28 cellular contexts compared by ENCODE assay signal in genomic region chr5:124803617-124804331, GRCh38. TPM values are rescaled to one million over a fixed set of nuclear protein-coding genes. Genes with fewer than 3 reads are reported as not detected.
"Had no signal": no experiment of that assay in that cellular context is flagged by ENCODE, and none has a peak within 500 bp of the region (broad histone marks: within the 10 kb centered on the region; RNA-seq: fewer than 3 reads in every experiment).

No MANE protein-coding gene starts in this region.

- H3K4me3 ChIP-seq: pancreas, prostate gland, right lobe of liver, sigmoid colon, smooth muscle cell, spleen, suprapubic skin, testis, tibial artery, transverse colon, upper lobe of right lung, uterus had no signal

- DNase-seq: naive thymus-derived CD8-positive, alpha-beta T cell; nephron progenitor cell; nucleus accumbens; pancreas; right cardiac atrium; right lobe of liver; sigmoid colon; spleen; stimulated activated CD4-positive, alpha-beta T cell treated with anti-CD3 and anti-CD28 coated beads, Interleukin-12 subunit alpha, Interleukin-12 subunit beta, amount 100 ng/mL, for 4 hours; stimulated activated CD4-positive, alpha-beta T cell treated with anti-CD3 and anti-CD28 coated beads, Interleukin-1b, Interleukin-23, amount 100 ng/mL, for 48 hours; stimulated activated CD4-positive, alpha-beta T cell treated with anti-CD3 and anti-CD28 coated beads, Interleukin-4, amount 100 ng/mL, for 1 hour; stimulated activated CD4-positive, alpha-beta T cell treated with anti-CD3 and anti-CD28 coated beads, Interleukin-4, amount 100 ng/mL, for 4 hours; stimulated activated CD8-positive, alpha-beta memory T cell treated with anti-CD3 and anti-CD28 coated beads, Interleukin-4, amount 100 ng/mL, for 48 hours; stimulated activated naive CD4-positive, alpha-beta T cell; stimulated activated naive CD8-positive, alpha-beta T cell treated with anti-CD3 and anti-CD28 coated beads, Interleukin-15, amount 100 ng/mL, for 72 hours; stimulated activated naive CD8-positive, alpha-beta T cell treated with anti-CD3 and anti-CD28 coated beads, Interleukin-15, Interleukin-2, amounts not matched to agents 100 U/mL and 50 U/mL, for 24 hours; substantia nigra; testis; tibial artery; transverse colon; upper lobe of right lung; uterus had no signal

- FAIRE-seq: pancreas had no signal

- H3K4me2 ChIP-seq: smooth muscle cell had no signal

- H3K27ac ChIP-seq: neutrophil, pancreas, prostate gland, right lobe of liver, sigmoid colon, spleen, suprapubic skin, testis, tibial artery, transverse colon, upper lobe of right lung, uterus had no signal

- H3K9me3 ChIP-seq: neutrophil, pancreas, prostate gland, right lobe of liver, sigmoid colon, spleen, suprapubic skin, testis, tibial artery, transverse colon, upper lobe of right lung, uterus had no signal

- H3K4me1 ChIP-seq: prostate gland, right lobe of liver, spleen, tibial artery, upper lobe of right lung had no signal

- ATAC-seq: naive thymus-derived CD8-positive, alpha-beta T cell; natural killer cell treated with Interleukin-12 subunit alpha and Interleukin-12 subunit beta and Interleukin-15 and Interleukin-18, amount 100 ng/mL, for 72 hours; pancreas; right cardiac atrium; right lobe of liver; stimulated activated memory B cell treated with anti-CD40 and anti-IgM and Interleukin-4, amounts not matched to agents 10 μg/mL and 1 μg/mL and 100 μg/mL, for 72 hours; stimulated activated naive CD8-positive, alpha-beta T cell treated with anti-CD3 and anti-CD28 coated beads, Interleukin-15, amount 100 ng/mL, for 72 hours; stimulated activated naive CD8-positive, alpha-beta T cell treated with anti-CD3 and anti-CD28 coated beads, Interleukin-15, Interleukin-2, amounts not matched to agents 100 U/mL and 50 U/mL, for 24 hours; upper lobe of right lung had no signal

- H3K27me3 ChIP-seq: neutrophil, pancreas, right lobe of liver, sigmoid colon, spleen, suprapubic skin, testis, tibial artery, transverse colon, upper lobe of right lung, uterus had no signal

- H3K36me3 ChIP-seq: neutrophil, pancreas, prostate gland, right lobe of liver, sigmoid colon, spleen, suprapubic skin, tibial artery, transverse colon, upper lobe of right lung, uterus had no signal

RNA-seq across cellular contexts. Expression of gene ZNF608, which starts 57.3 kb away (rescaled TPM):
- polyA plus RNA-seq: naive thymus-derived CD8-positive, alpha-beta T cell had no signal
